Comparison of ENCODE assay signal across 8 cellular contexts in the genomic region with DNA sequence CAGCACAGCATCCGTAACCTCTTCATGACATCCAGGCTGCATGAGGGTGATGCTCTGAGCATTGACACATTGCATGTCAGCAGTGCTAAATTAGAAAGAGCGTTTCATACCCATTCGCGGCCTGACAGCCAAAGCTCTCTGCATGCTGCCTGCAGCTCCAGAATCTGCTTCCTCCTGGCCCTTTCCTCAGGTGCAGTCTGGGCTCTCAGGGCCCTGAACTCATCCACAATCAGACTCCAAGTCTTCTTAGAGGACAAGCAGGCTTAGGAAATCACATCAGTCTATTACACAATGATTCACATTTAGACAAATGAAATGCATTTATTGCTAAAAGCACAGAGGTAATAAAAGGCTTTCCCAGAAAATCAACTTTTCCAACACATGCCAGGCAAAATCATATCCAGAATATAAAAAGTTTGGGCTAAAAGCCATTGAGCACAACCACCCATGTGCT.
DNase-seq lines count a peak whose midpoint lies in the region; ATAC-seq, FAIRE-seq and TF ChIP-seq lines count a peak whose summit lies in the region.

No MANE protein-coding gene starts in this region.

- FAIRE-seq in HepG2 (lab: Jason Lieb, UNC), result no peak

- POLR2A ChIA-PET in HepG2 (lab: Yijun Ruan, JAX), result no interaction called here

- H3K9me3 ChIP-seq in right lobe of liver, result no peaks in the 10 kb centered on the region
- H3K9me3 ChIP-seq in HepG2 (ENCODE audit: low read length), result no peaks in the 10 kb centered on the region
- H3K9me3 ChIP-seq in prostate gland, result no peaks in the 10 kb centered on the region
- no peaks in the 10 kb centered on the region for H3K9me3 ChIP-seq in aorta (ENCODE audit: control insufficient read depth, low read length)
- H3K9me3 ChIP-seq in Karpas-422 (ENCODE audit: low read length), result no peaks in the 10 kb centered on the region

- no peak for TF ChIP-seq POLR2A in right lobe of liver (IDR thresholded peaks at IDR 0.05)
- TF ChIP-seq POLR2A in HepG2 (IDR thresholded peaks at IDR 0.05; ENCODE audit: insufficient read depth in 1 of 2, low read depth in 2 of 2, low read length in 2 of 2), result no peak
- TF ChIP-seq POLR2A in prostate gland (IDR thresholded peaks at IDR 0.05), result no peak

- CTCF ChIA-PET in HepG2 (lab: Yijun Ruan, JAX; ENCODE audit: low intra/inter-chr PET ratio, low total read pairs), result no interaction called here

- H3K4me2 ChIP-seq in HepG2 (ENCODE audit: low read depth, low read length) (no peak overlapping the region), Karpas-422 (ENCODE audit: low read depth, low read length, poor library complexity, severe bottlenecking) (no peak overlapping the region)

- peaks cover 0 to 6% (median 0%) of the 10 kb centered on the region in 4 donors for H3K4me1 ChIP-seq in right lobe of liver
- no peaks in the 10 kb centered on the region for H3K4me1 ChIP-seq in HepG2 (ENCODE audit: insufficient read depth, low read length)
- H3K4me1 ChIP-seq in prostate gland (replicated peaks), result no peaks in the 10 kb centered on the region
- peaks cover 2 to 7% of the 10 kb centered on the region in 2 donors for H3K4me1 ChIP-seq in aorta (ENCODE audit: control insufficient read depth in 1 of 2, insufficient read depth in 2 of 2, low read length in 2 of 2)
- no peaks in the 10 kb centered on the region for H3K4me1 ChIP-seq in Karpas-422 (ENCODE audit: low read length)

- TF ChIP-seq CTCF in right lobe of liver (IDR thresholded peaks at IDR 0.05), result no peak
- TF ChIP-seq CTCF in HepG2 (CRISPR knock-in tag; IDR thresholded peaks at IDR 0.05), result no peak
- TF ChIP-seq CTCF in fibroblast of pulmonary artery (IDR thresholded peaks at IDR 0.05; ENCODE audit: low read length, missing control alignments), result no peak
- no peak for TF ChIP-seq CTCF in prostate gland (IDR thresholded peaks at IDR 0.05)

- H3K27me3 ChIP-seq in right lobe of liver, result no peaks in the 10 kb centered on the region
- peaks cover 0 to 37% of the 10 kb centered on the region in 2 experiments; a peak in 2 of 5 replicates for H3K27me3 ChIP-seq in HepG2 (ENCODE audit: control insufficient read depth in 1 of 2, insufficient read depth in 2 of 2, low read length in 2 of 2)
- H3K27me3 ChIP-seq in prostate gland (replicated peaks; ENCODE audit: insufficient read depth), result no peaks in the 10 kb centered on the region
- no peaks in the 10 kb centered on the region for H3K27me3 ChIP-seq in aorta (ENCODE audit: control insufficient read depth in 1 of 2, insufficient read depth in 2 of 2, low read length in 1 of 2)
- no peaks in the 10 kb centered on the region for H3K27me3 ChIP-seq in Karpas-422 (ENCODE audit: low read length)

- no peaks in the 10 kb centered on the region for H3K9me2 ChIP-seq in Karpas-422 (replicated peaks; ENCODE audit: insufficient read depth, low read length)

- H2AFZ ChIP-seq in HepG2 (ENCODE audit: low read length), result no peak overlapping the region
- no peak overlapping the region for H2AFZ ChIP-seq in Karpas-422 (ENCODE audit: low read length)

- H4K20me1 ChIP-seq in HepG2 (ENCODE audit: insufficient read depth, low read length) (no peaks in the 10 kb centered on the region), Karpas-422 (ENCODE audit: insufficient read depth, low read depth, low read length) (no peaks in the 10 kb centered on the region)

- H3K27ac ChIP-seq in right lobe of liver, result peak overlapping the region in 2 of 3 donors; percentile 1 to 29
- H3K27ac ChIP-seq in HepG2 (ENCODE audit: extremely low read length, insufficient read depth, low read length), result no peak overlapping the region
- H3K27ac ChIP-seq in prostate gland, result peak overlapping the region; percentile 66 to 69
- H3K27ac ChIP-seq in aorta (ENCODE audit: low read depth in 1 of 2, low read length in 2 of 2), result peak overlapping the region; percentile 66 to 73
- no peak overlapping the region for H3K27ac ChIP-seq in Karpas-422 (ENCODE audit: low read length)

- ATAC-seq in right lobe of liver (no peak), HepG2 (no peak), aorta (ENCODE audit: low FRiP score) (no peak), GM18502 (IDR thresholded peaks at IDR 0.05; ENCODE audit: poor library complexity, unreplicated experiment) (no peak)

- in situ Hi-C loops in HepG2 (cut with HindIII; ENCODE audit: extremely low pct_ligation_motif_present, low pct_unique_long_range_greater_than_20kb), result loop anchor here (25.0 kb wide), 1 partner anchor 1454 kb away; no protein-coding TSS in a partner anchor

- H3K36me3 ChIP-seq in right lobe of liver (no peaks in the 10 kb centered on the region), HepG2 (replicated peaks in 1 of 2; ENCODE audit: control insufficient read depth in 1 of 2, insufficient read depth in 2 of 2, low read length in 2 of 2) (no peaks in the 10 kb centered on the region), prostate gland (no peaks in the 10 kb centered on the region), aorta (ENCODE audit: control insufficient read depth in 1 of 2, insufficient read depth in 2 of 2, low read length in 1 of 2) (no peaks in the 10 kb centered on the region), Karpas-422 (ENCODE audit: insufficient read depth, low read length) (no peaks in the 10 kb centered on the region)

- TF ChIP-seq EP300 in HepG2 (IDR thresholded peaks at IDR 0.05; ENCODE audit: low read depth in 2 of 2, low read length in 2 of 2) (no peak), HepG2 (CRISPR knock-in tag; IDR thresholded peaks at IDR 0.05; ENCODE audit: borderline replicate concordance) (no peak)

- intact Hi-C loops in right lobe of liver (cut with DNase I), result loop anchor here in 1 of 2 donors (10.0 kb wide), 1 partner anchor 191 kb away; no protein-coding TSS in a partner anchor
- intact Hi-C loops in HepG2 (cut with micrococcal nuclease; ENCODE audit: unreplicated experiment), result no loop called here
- intact Hi-C loops in prostate gland (cut with DNase I), result no loop called here
- intact Hi-C loops in aorta (cut with DNase I), result loop anchor here (5.0 to 10.0 kb wide), 4 partner anchors 51 to 171 kb away; no protein-coding TSS in a partner anchor

- H3K79me2 ChIP-seq in HepG2 (ENCODE audit: insufficient read depth, low read length) (no peaks in the 10 kb centered on the region), Karpas-422 (ENCODE audit: low read length) (no peaks in the 10 kb centered on the region)

- H3K9ac ChIP-seq in HepG2 (ENCODE audit: insufficient read depth, low read depth, low read length) (no peak overlapping the region), Karpas-422 (ENCODE audit: low read length) (no peak overlapping the region)

- H3K4me3 ChIP-seq in right lobe of liver, result no peak overlapping the region
- H3K4me3 ChIP-seq in HepG2 (replicated peaks in 1 of 3; ENCODE audit: insufficient read depth in 1 of 3, low read depth in 2 of 3, low read length in 3 of 3), result no peak overlapping the region
- H3K4me3 ChIP-seq in fibroblast of pulmonary artery (replicated peaks; ENCODE audit: low read depth, low read length), result no peak overlapping the region
- H3K4me3 ChIP-seq in prostate gland, result no peak overlapping the region
- H3K4me3 ChIP-seq in aorta (ENCODE audit: low read length in 2 of 2), result no peak overlapping the region
- no peak overlapping the region for H3K4me3 ChIP-seq in Karpas-422 (ENCODE audit: low read length)

- DNase-seq in right lobe of liver, result no peak
- no peak for DNase-seq in HepG2 (ENCODE audit: low spot score)
- DNase-seq in fibroblast of pulmonary artery (ENCODE audit: low read depth), result peak; percentile 66
- no peak for DNase-seq in prostate gland (ENCODE audit: low spot score)
- DNase-seq in aorta, result no peak
- no peak for DNase-seq in NCI-H2029 treated with DMSO at 0.1 percent for 48 hours (lab: John Stamatoyannopoulos, UW)
- no peak for DNase-seq in Karpas-422

- TF ChIP-seq RAD21 in HepG2 (CRISPR knock-in tag; IDR thresholded peaks at IDR 0.05), result no peak

- WGBS in right lobe of liver (ENCODE audit: insufficient coverage, low coverage, low lambda C conversion rate, missing lambda C conversion rate), result no CpG with 5 or more reads among the region's 4 CpGs
- 82% methylated on average over 4 of the region's 4 CpGs for WGBS in HepG2 (ENCODE audit: low lambda C conversion rate)
- WGBS in prostate gland, result 83% methylated on average over 4 of the region's 4 CpGs
- WGBS in aorta, 2 donors, result 21 to 25% methylated on average over 4 of the region's 4 CpGs

- no TSS peak for BruUV-seq in HepG2 (replicated peaks; lab: Mats Ljungman, UMichigan)

TF ChIP-seq in HepG2, 621 proteins besides CTCF, POLR2A, EP300 and RAD21 (continues in another document):
- TF ChIP-seq, protein P1, sequence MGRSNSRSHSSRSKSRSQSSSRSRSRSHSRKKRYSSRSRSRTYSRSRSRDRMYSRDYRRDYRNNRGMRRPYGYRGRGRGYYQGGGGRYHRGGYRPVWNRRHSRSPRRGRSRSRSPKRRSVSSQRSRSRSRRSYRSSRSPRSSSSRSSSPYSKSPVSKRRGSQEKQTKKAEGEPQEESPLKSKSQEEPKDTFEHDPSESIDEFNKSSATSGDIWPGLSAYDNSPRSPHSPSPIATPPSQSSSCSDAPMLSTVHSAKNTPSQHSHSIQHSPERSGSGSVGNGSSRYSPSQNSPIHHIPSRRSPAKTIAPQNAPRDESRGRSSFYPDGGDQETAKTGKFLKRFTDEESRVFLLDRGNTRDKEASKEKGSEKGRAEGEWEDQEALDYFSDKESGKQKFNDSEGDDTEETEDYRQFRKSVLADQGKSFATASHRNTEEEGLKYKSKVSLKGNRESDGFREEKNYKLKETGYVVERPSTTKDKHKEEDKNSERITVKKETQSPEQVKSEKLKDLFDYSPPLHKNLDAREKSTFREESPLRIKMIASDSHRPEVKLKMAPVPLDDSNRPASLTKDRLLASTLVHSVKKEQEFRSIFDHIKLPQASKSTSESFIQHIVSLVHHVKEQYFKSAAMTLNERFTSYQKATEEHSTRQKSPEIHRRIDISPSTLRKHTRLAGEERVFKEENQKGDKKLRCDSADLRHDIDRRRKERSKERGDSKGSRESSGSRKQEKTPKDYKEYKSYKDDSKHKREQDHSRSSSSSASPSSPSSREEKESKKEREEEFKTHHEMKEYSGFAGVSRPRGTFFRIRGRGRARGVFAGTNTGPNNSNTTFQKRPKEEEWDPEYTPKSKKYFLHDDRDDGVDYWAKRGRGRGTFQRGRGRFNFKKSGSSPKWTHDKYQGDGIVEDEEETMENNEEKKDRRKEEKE (IDR thresholded peaks at IDR 0.05), result no peak
- no peak for TF ChIP-seq KDM4B (CRISPR knock-in tag; IDR thresholded peaks at IDR 0.05)
- no peak for TF ChIP-seq JUN (CRISPR knock-in tag; IDR thresholded peaks at IDR 0.05)
- no peak for TF ChIP-seq ZNF3 (CRISPR knock-in tag; IDR thresholded peaks at IDR 0.05)
- no peak for TF ChIP-seq XRCC5 (optimal IDR thresholded peaks at IDR 0.05; ENCODE audit: low read length)

Comparison
In these comparisons a context has a peak if more than half of its experiments do, and no peak if none do; other contexts are left out.
1. H3K27ac ChIP-seq: peak in right lobe of liver (2 of 3), prostate gland (2 of 2) and aorta (2 of 2); none in HepG2 (single experiment) and Karpas-422 (single experiment).
2. intact Hi-C loops: an anchor here in aorta (5.0 to 10.0 kb wide); none called in HepG2 and prostate gland.